ENCODE assay signal across 16 cellular contexts in the genomic region with DNA sequence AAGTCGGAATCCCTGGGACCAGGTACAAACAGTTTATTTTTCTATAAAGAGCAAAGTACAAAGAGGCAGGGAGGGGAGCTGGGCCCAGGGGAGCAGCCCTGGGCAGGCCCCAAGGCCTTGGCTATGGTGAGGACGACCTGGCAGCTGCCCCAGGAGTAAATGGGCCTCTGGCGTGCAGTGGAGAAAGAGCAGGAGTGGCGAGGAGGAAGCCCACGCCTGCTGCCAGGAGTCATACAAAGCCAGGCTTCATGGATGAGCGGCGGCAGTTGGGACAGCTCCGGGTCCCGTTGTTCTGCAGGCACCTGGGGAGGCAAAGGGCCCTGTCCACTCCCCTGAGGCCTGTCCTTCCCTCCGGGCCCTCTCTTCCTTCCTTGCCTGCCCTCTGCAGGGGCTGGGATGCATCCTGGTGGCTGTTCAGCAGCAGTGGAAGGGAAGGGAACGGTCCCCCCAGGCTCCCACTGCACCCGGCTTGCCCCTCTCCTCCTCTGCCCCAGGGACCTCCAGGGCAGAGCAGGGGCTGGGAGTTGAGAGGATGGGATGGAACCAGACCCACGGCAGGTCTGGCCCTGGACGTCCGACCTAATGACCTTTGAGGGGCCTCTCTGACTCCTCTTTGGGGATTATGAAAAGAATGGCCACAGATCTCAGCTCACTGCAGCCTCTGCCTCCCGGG. TPM values are rescaled to one million over a fixed set of nuclear protein-coding genes. Genes with fewer than 3 reads are reported as not detected.
DNase-seq lines count a peak whose midpoint lies in the region; ATAC-seq, FAIRE-seq and TF ChIP-seq lines count a peak whose summit lies in the region.
"Had no signal": no experiment of that assay in that cellular context is flagged by ENCODE, and none has a peak within 500 bp of the region (broad histone marks: within the 10 kb centered on the region; RNA-seq: fewer than 3 reads in every experiment).

No MANE protein-coding gene starts in this region.

- no peak overlapping the region for H3K27ac ChIP-seq in small intestine (ENCODE audit: low read depth in 1 of 2, low read length in 1 of 2)
- H3K27ac ChIP-seq: ascending aorta, spleen had no signal

- H3K36me3 ChIP-seq in small intestine (ENCODE audit: control insufficient read depth in 2 of 2, insufficient read depth in 2 of 2, low read length in 2 of 2), result no peaks in the 10 kb centered on the region
- H3K36me3 ChIP-seq: ascending aorta, esophagus muscularis mucosa, spleen had no signal

- H3K4me1 ChIP-seq in small intestine (ENCODE audit: control insufficient read depth in 2 of 2, insufficient read depth in 1 of 2, low read depth in 1 of 2, low read length in 1 of 2), result no peaks in the 10 kb centered on the region
- H3K4me1 ChIP-seq: spleen had no signal

- no peak for ATAC-seq in GM19324 (IDR thresholded peaks at IDR 0.05; ENCODE audit: low FRiP score, unreplicated experiment)
- no peak for ATAC-seq in GM21390 (IDR thresholded peaks at IDR 0.05; ENCODE audit: unreplicated experiment)

- DNase-seq in AG10803 (ENCODE audit: low read depth), result peak; percentile 26
- DNase-seq in NCI-H446 treated with DMSO at 0.1 percent for 48 hours (lab: John Stamatoyannopoulos, UW), result peak; percentile 52
- peak; percentile 28 for DNase-seq in globus pallidus (ENCODE audit: low spot score)
- no peak for DNase-seq in small intestine
- DNase-seq in progenitor cell of endocrine pancreas (ENCODE audit: low spot score, unreplicated experiment), result no peak
- DNase-seq: activated gamma-delta T cell, dermis blood vessel endothelial cell, NCI-H2081 treated with DMSO at 0.1 percent for 48 hours, SK-N-SH, spleen had no signal

- FAIRE-seq in small intestine (lab: Jason Lieb, UNC), result no peak

- H3K27ac Mint-ChIP-seq in nephron (peak overlapping the region; percentile 42 to 81 (median 81)), progenitor cell of endocrine pancreas (no peak overlapping the region)

- WGBS in small intestine, 3 donors, result 43 to 58% (median 57%) methylated on average over 13 to 16 of the region's 16 CpGs

- H3K27me3 Mint-ChIP-seq in nephron (ENCODE audit: low read depth) (no peaks in the 10 kb centered on the region), progenitor cell of endocrine pancreas (no peaks in the 10 kb centered on the region)

- H3K27me3 ChIP-seq in small intestine (ENCODE audit: control insufficient read depth in 2 of 2, insufficient read depth in 2 of 2, low read length in 2 of 2), result no peaks in the 10 kb centered on the region
- H3K27me3 ChIP-seq: ascending aorta, esophagus muscularis mucosa, spleen had no signal

- H3K36me3 Mint-ChIP-seq in nephron (ENCODE audit: low read depth) (no peaks in the 10 kb centered on the region), progenitor cell of endocrine pancreas (ENCODE audit: insufficient read depth) (no peaks in the 10 kb centered on the region)

- H3K9me3 ChIP-seq in small intestine (ENCODE audit: control insufficient read depth, low read depth), result no peaks in the 10 kb centered on the region
- H3K9me3 ChIP-seq: ascending aorta, esophagus muscularis mucosa, SK-N-SH had no signal

- no peak for TF ChIP-seq CTCF in AG10803 (conservative IDR thresholded peaks at IDR 0.05; ENCODE audit: low read length)
- no peak for TF ChIP-seq CTCF in nephron (IDR thresholded peaks at IDR 0.05; ENCODE audit: unreplicated experiment in 3 of 3)
- TF ChIP-seq CTCF in progenitor cell of endocrine pancreas (IDR thresholded peaks at IDR 0.05; ENCODE audit: unreplicated experiment), result no peak

- H3K9me3 Mint-ChIP-seq in nephron, result no peaks in the 10 kb centered on the region
- no peaks in the 10 kb centered on the region for H3K9me3 Mint-ChIP-seq in progenitor cell of endocrine pancreas (ENCODE audit: low read depth)

- H3K4me1 Mint-ChIP-seq in nephron (peaks cover 18% of the 10 kb centered on the region), progenitor cell of endocrine pancreas (ENCODE audit: low read depth) (no peaks in the 10 kb centered on the region)

- H3K4me3 Mint-ChIP-seq in nephron, result no peak overlapping the region
- H3K4me3 Mint-ChIP-seq in progenitor cell of endocrine pancreas (ENCODE audit: low read depth), result no peak overlapping the region

- no peak overlapping the region for H3K4me3 ChIP-seq in AG10803 (ENCODE audit: low read length)
- H3K4me3 ChIP-seq in small intestine (ENCODE audit: low read depth in 1 of 2, low read length in 2 of 2), result no peak overlapping the region
- H3K4me3 ChIP-seq: ascending aorta, esophagus muscularis mucosa, lung, spleen had no signal

RNA-seq across cellular contexts. Expression of a gene that starts 11.1 kb away (rescaled TPM):
- under 1 TPM; 0.36 to 0.89 (median 0.81) TPM for polyA plus RNA-seq in small intestine
- total RNA-seq in progenitor cell of endocrine pancreas, result 0.42 and 0.81 TPM in 2 replicates
- total RNA-seq: ascending aorta had no signal

RNA-seq across cellular contexts. Expression of a gene that starts 11.6 kb away (rescaled TPM):
- polyA plus RNA-seq in small intestine, result 100 to 1,000 TPM; 103 to 156 (median 104) TPM
- 101 and 103 TPM in 2 replicates for total RNA-seq in progenitor cell of endocrine pancreas

RNA-seq across cellular contexts. Expression of a gene that starts 29.5 kb away (rescaled TPM):
- 10 to 100 TPM in 1 of 3 donors, 1 to 10 TPM in 2; 7.8 to 30.9 (median 10.0) TPM for polyA plus RNA-seq in small intestine
- total RNA-seq in progenitor cell of endocrine pancreas, result 38.3 and 42.4 TPM in 2 replicates

RNA-seq across cellular contexts. Expression of a gene that starts 59.5 kb away (rescaled TPM):
- 10 to 100 TPM in 2 of 3 donors, 1 to 10 TPM in 1; 3.4 to 25.4 (median 13.6) TPM for polyA plus RNA-seq in small intestine
- total RNA-seq in progenitor cell of endocrine pancreas, result not detected in 2 replicates
- total RNA-seq: dermis blood vessel endothelial cell had no signal
- polyA plus RNA-seq: SK-N-SH had no signal

Comparison
In these comparisons a context has a peak if more than half of its experiments do, and no peak if none do; other contexts are left out.
1. DNase-seq: peak in AG10803 (single experiment), NCI-H446 treated with DMSO at 0.1 percent for 48 hours (single experiment) and globus pallidus (single experiment); none in small intestine (single experiment) and progenitor cell of endocrine pancreas (single experiment).